In the genomic region with DNA sequence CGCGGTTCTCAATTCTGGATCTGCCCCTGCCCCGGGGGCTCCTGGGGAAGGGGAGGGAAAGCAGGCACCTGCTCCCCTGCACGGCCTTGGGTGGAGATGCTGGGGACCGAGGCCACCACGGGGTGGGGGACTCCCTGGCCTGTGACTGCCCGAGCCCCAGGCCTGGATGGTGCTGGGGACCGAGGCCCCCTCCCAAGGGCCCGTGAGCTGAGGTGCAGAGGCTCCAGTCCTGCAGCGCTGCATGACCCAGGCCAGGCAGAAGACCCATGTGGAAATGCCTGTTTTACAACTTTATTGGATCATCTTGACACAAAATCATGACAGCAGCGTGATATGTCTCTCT, we compare ENCODE assay signal across 28 cellular contexts. TPM values are rescaled to one million over a fixed set of nuclear protein-coding genes. Genes with fewer than 3 reads are reported as not detected.
DNase-seq lines count a peak whose midpoint lies in the region; ATAC-seq, FAIRE-seq and TF ChIP-seq lines count a peak whose summit lies in the region.
"Had no signal": no experiment of that assay in that cellular context is flagged by ENCODE, and none has a peak within 500 bp of the region (broad histone marks: within the 10 kb centered on the region; RNA-seq: fewer than 3 reads in every experiment).

No MANE protein-coding gene starts in this region.

- ATAC-seq in K562: no peak
- ATAC-seq: A549, GM12878 had no signal

- H3K27me3 Mint-ChIP-seq in activated CD4-positive, alpha-beta memory T cell treated with anti-CD3 and anti-CD28 coated beads for 36 hours: no peaks in the 10 kb centered on the region
- no peaks in the 10 kb centered on the region for H3K27me3 Mint-ChIP-seq in type B pancreatic cell
- H3K27me3 Mint-ChIP-seq: CD4-positive, alpha-beta T cell had no signal

- no peak for TF ChIP-seq EP300 in K562 (IDR thresholded peaks at IDR 0.05; ENCODE audit: low read length)

- H3K36me3 Mint-ChIP-seq in activated CD4-positive, alpha-beta memory T cell treated with anti-CD3 and anti-CD28 coated beads for 36 hours: peaks cover 28% of the 10 kb centered on the region
- peaks cover 19% of the 10 kb centered on the region for H3K36me3 Mint-ChIP-seq in type B pancreatic cell

- no peak overlapping the region for H3K27ac Mint-ChIP-seq in activated CD4-positive, alpha-beta memory T cell treated with anti-CD3 and anti-CD28 coated beads for 36 hours
- H3K27ac Mint-ChIP-seq in type B pancreatic cell: no peak overlapping the region
- H3K27ac Mint-ChIP-seq: CD4-positive, alpha-beta T cell had no signal

- H2AFZ ChIP-seq in K562 (ENCODE audit: low read depth, low read length): no peak overlapping the region
- H2AFZ ChIP-seq: GM23248 had no signal

- H3K4me1 ChIP-seq in K562 (replicated peaks in 1 of 2; ENCODE audit: control insufficient read depth in 2 of 2, insufficient read depth in 2 of 2, low read length in 2 of 2): peaks cover 0 to 57% of the 10 kb centered on the region in 2 experiments; a peak in 2 of 5 replicates
- H3K4me1 ChIP-seq: BE2C had no signal

- H3K9me3 Mint-ChIP-seq in activated CD4-positive, alpha-beta memory T cell treated with anti-CD3 and anti-CD28 coated beads for 36 hours: peaks cover 6% of the 10 kb centered on the region
- no peaks in the 10 kb centered on the region for H3K9me3 Mint-ChIP-seq in type B pancreatic cell
- H3K9me3 Mint-ChIP-seq: CD4-positive, alpha-beta T cell had no signal

- no peak overlapping the region for H3K9ac ChIP-seq in K562 (ENCODE audit: insufficient read depth in 1 of 2, low read depth in 2 of 2, low read length in 2 of 2)
- H3K9ac ChIP-seq: BLaER1 treated with 17β-estradiol and CSF1 and Interleukin-3, amounts not matched to agents 10 nM and 100 nM; GM23248 had no signal

- in situ Hi-C loops in K562 (cut with MboI): no loop called here

- no TSS peak for BruUV-seq in K562 (replicated peaks; lab: Mats Ljungman, UMichigan)

- H3K27me3 ChIP-seq in K562 (ENCODE audit: control insufficient read depth in 2 of 2, insufficient read depth in 2 of 2, low read length in 2 of 2): no peaks in the 10 kb centered on the region; a peak in 1 of 5 replicates
- no peaks in the 10 kb centered on the region for H3K27me3 ChIP-seq in layer of hippocampus (ENCODE audit: control insufficient read depth, insufficient read depth, low read length)
- H3K27me3 ChIP-seq: BE2C; BLaER1 treated with 17β-estradiol and CSF1 and Interleukin-3, amounts not matched to agents 10 nM and 100 nM had no signal

- WGBS in K562 (ENCODE audit: insufficient coverage, low coverage, missing lambda C conversion rate): over 99% methylated on average over 8 of the region's 11 CpGs

- H3K79me2 ChIP-seq in K562 (ENCODE audit: control insufficient read depth, insufficient read depth, low read length): peaks cover 9% of the 10 kb centered on the region; the same call in 2 of the 3 replicates

- DNase-seq in RWPE1 (ENCODE audit: low spot score) (no peak), K562 (ENCODE audit: extremely low read depth in 1 of 4, low spot score in 3 of 4) (no peak), substantia nigra (lab: John Stamatoyannopoulos, UW) (no peak), inferior parietal cortex (ENCODE audit: extremely low spot score) (no peak), type B pancreatic cell (ENCODE audit: extremely low spot score, unreplicated experiment) (no peak)
- DNase-seq in activated CD4-positive, alpha-beta memory T cell treated with anti-CD3 and anti-CD28 coated beads for 36 hours: no peak
- DNase-seq in activated CD4-positive, alpha-beta T cell treated with anti-CD3 and anti-CD28 coated beads, Interleukin-2, amount 50 U/mL, for 4 hours: no peak
- DNase-seq: 8988T; ACHN; AML-193; BE2C; CD4-positive, alpha-beta T cell; CD8-positive, alpha-beta memory T cell; DMS 273 treated with DMSO at 0.1 percent for 48 hours; DMS79; EL; GDM1; GM23248; H7; HCEC 1CT had no signal

- no peak for TF ChIP-seq CTCF in RWPE1 (conservative IDR thresholded peaks at IDR 0.05; ENCODE audit: low read depth)
- no peak for TF ChIP-seq CTCF in K562 (IDR thresholded peaks at IDR 0.05 in 2 of 3, conservative IDR thresholded peaks at IDR 0.05 in 1 of 3; ENCODE audit: insufficient read depth in 2 of 3, low read depth in 1 of 3, low read length in 3 of 3)
- no peak for TF ChIP-seq CTCF in type B pancreatic cell (conservative IDR thresholded peaks at IDR 0.05)

- no peak for TF ChIP-seq POLR2A in K562 (conservative IDR thresholded peaks at IDR 0.05)

- 0 out of 2 replicates have a peak, but pooled peaks cover 3% of the 10 kb centered on the region for H4K20me1 ChIP-seq in K562 (replicated peaks; ENCODE audit: control insufficient read depth, insufficient read depth, low read length)

- H3K4me1 Mint-ChIP-seq in activated CD4-positive, alpha-beta memory T cell treated with anti-CD3 and anti-CD28 coated beads for 36 hours (ENCODE audit: low read depth): peaks cover 8% of the 10 kb centered on the region
- H3K4me1 Mint-ChIP-seq in type B pancreatic cell (ENCODE audit: unreplicated experiment): no peaks in the 10 kb centered on the region

- H3K9me3 ChIP-seq in K562 (replicated peaks; ENCODE audit: control insufficient read depth, insufficient read depth, low read depth, low read length): no peaks in the 10 kb centered on the region
- H3K9me3 ChIP-seq: A549, BE2C had no signal

- H3K4me2 ChIP-seq in K562 (ENCODE audit: insufficient read depth, low read length): no peak overlapping the region
- H3K4me2 ChIP-seq: A549; BLaER1 treated with 17β-estradiol and CSF1 and Interleukin-3, amounts not matched to agents 10 nM and 100 nM had no signal

- H3K36me3 ChIP-seq in K562 (ENCODE audit: control insufficient read depth, insufficient read depth, low read length): peaks cover 54% of the 10 kb centered on the region; the same call in 2 of the 3 replicates

- H3K27ac ChIP-seq in RWPE1: peak overlapping the region; percentile 6; the same call in 1 of the 2 replicates
- H3K27ac ChIP-seq in K562 (ENCODE audit: extremely low read depth, low read depth, low read length): no peak overlapping the region
- H3K27ac ChIP-seq in layer of hippocampus (ENCODE audit: low read depth, low read length): peak overlapping the region; percentile 75
- H3K27ac ChIP-seq in substantia nigra (ENCODE audit: low read depth, low read length, poor library complexity, severe bottlenecking): peak overlapping the region; percentile 79
- H3K27ac ChIP-seq: A549; BLaER1 treated with 17β-estradiol and CSF1 and Interleukin-3, amounts not matched to agents 10 nM and 100 nM; GM23248 had no signal

- H3K4me3 ChIP-seq in K562: no peak overlapping the region
- H3K4me3 ChIP-seq: A549; BLaER1 treated with 17β-estradiol and CSF1 and Interleukin-3, amounts not matched to agents 10 nM and 100 nM; GM12878; GM23248 had no signal

- no peaks in the 10 kb centered on the region for H3K9me1 ChIP-seq in K562 (ENCODE audit: control insufficient read depth, insufficient read depth, low read length)

- no peak overlapping the region for H3K4me3 Mint-ChIP-seq in activated CD4-positive, alpha-beta memory T cell treated with anti-CD3 and anti-CD28 coated beads for 36 hours
- no peak overlapping the region for H3K4me3 Mint-ChIP-seq in type B pancreatic cell
- H3K4me3 Mint-ChIP-seq: CD14-positive monocyte; CD4-positive, alpha-beta T cell had no signal

- no peak for TF ChIP-seq RAD21 in K562 (CRISPR knock-in tag; conservative IDR thresholded peaks at IDR 0.05 in 1 of 2, IDR thresholded peaks at IDR 0.05 in 1 of 2)

- CTCF ChIA-PET in RWPE1 (lab: Yijun Ruan, JAX) (no interaction called here), K562 (lab: Yijun Ruan, JAX; ENCODE audit: low intra/inter-chr PET ratio) (no interaction called here)
- CTCF ChIA-PET in activated CD4-positive, alpha-beta memory T cell treated with anti-CD3 and anti-CD28 coated beads for 36 hours (lab: Charles Lee): no interaction called here

- intact Hi-C loops in K562 (cut with micrococcal nuclease): no loop called here
- intact Hi-C loops in activated CD4-positive, alpha-beta memory T cell treated with anti-CD3 and anti-CD28 coated beads for 36 hours (cut with micrococcal nuclease): no loop called here

- POLR2A ChIA-PET in RWPE1 (lab: Yijun Ruan, JAX; ENCODE audit: low non-redundant PET) (no interaction called here), K562 (lab: Yijun Ruan, JAX) (no interaction called here)
- POLR2A ChIA-PET in activated CD4-positive, alpha-beta memory T cell treated with anti-CD3 and anti-CD28 coated beads for 36 hours (lab: Charles Lee): no interaction called here

- no peak for FAIRE-seq in K562 (lab: Jason Lieb, UNC)
- FAIRE-seq: A549, D721Med, GM12878, GM19239, H1 had no signal

RNA-seq across cellular contexts. Expression of gene IZUMO4, which starts 4.0 kb away (rescaled TPM):
- total RNA-seq in K562 (2011; cell fraction: chromatin; rRNA removed; ENCODE audit: low replicate concordance): 6.2 and 19.6 TPM in 2 replicates
- total RNA-seq in K562 (2011; cell fraction: nucleolus; rRNA removed): 14.0 and 17.2 TPM in 2 replicates
- total RNA-seq in K562 (2011; cell fraction: nucleoplasm; rRNA removed): 8.0 and 12.0 TPM in 2 replicates
- total RNA-seq in K562 (2014; rRNA removed) (0.94 and 1.2 TPM in 2 replicates), K562 (2014; rRNA removed; fragmentation: Illumina TruSeq; extraction: Trizol) (0.25 and 0.48 TPM in 2 replicates), K562 (2015; rRNA removed; fragmentation: Illumina TruSeq; extraction: Trizol) (0.53 and 0.72 TPM in 2 replicates), K562 (2021) (1.6 TPM in 2 replicates), type B pancreatic cell (ENCODE audit: low replicate concordance) (4.9 and 7.4 TPM in 2 replicates)
- polyA plus RNA-seq in K562 (2011; rRNA removed) (2.6 and 9.3 TPM in 2 replicates), K562 (2014; fragmentation: Illumina TruSeq; extraction: Trizol) (0.78 and 1.4 TPM in 2 replicates), K562 (2014; fragmentation: Nextera tagmentation; extraction: Ambion mirVana) (under 1 TPM; 0.07 to 0.13 TPM), K562 (2014; rRNA removed) (1.6 and 3.9 TPM in 2 replicates)
- polyA plus RNA-seq in K562 (2011; cell fraction: cytosol; rRNA removed): 3.7 and 5.5 TPM in 2 replicates
- 59.2 and 77.4 TPM in 2 replicates for polyA plus RNA-seq in K562 (2011; cell fraction: nucleus; rRNA removed)
- polyA plus RNA-seq in K562 (2012): 2.1 and 5.9 TPM in 2 replicates
- polyA minus RNA-seq in K562 (2011; rRNA and poly(A)+ RNA removed): 0.60 and 0.74 TPM in 2 replicates
- not detected in 2 replicates for polyA minus RNA-seq in K562 (2011; cell fraction: cytosol; rRNA and poly(A)+ RNA removed)
- polyA minus RNA-seq in K562 (2011; cell fraction: nucleus; rRNA and poly(A)+ RNA removed): 5.4 and 8.3 TPM in 2 replicates
- total RNA-seq in activated CD4-positive, alpha-beta memory T cell treated with anti-CD3 and anti-CD28 coated beads for 36 hours: 10 to 100 TPM; 14.2 to 16.4 TPM

RNA-seq across cellular contexts. Expression of gene MOB3A, which starts 4.6 kb away (rescaled TPM):
- total RNA-seq in K562 (2011; cell fraction: chromatin; rRNA removed; ENCODE audit: low replicate concordance): 14.5 and 31.8 TPM in 2 replicates
- total RNA-seq in K562 (2011; cell fraction: nucleolus; rRNA removed): 13.9 and 14.7 TPM in 2 replicates
- 13.0 and 13.8 TPM in 2 replicates for total RNA-seq in K562 (2011; cell fraction: nucleoplasm; rRNA removed)
- total RNA-seq in K562 (2014; rRNA removed) (6.0 TPM in 2 replicates), K562 (2014; rRNA removed; fragmentation: Illumina TruSeq; extraction: Trizol) (2.6 and 2.7 TPM in 2 replicates), K562 (2015; rRNA removed; fragmentation: Illumina TruSeq; extraction: Trizol) (5.4 and 5.8 TPM in 2 replicates), K562 (2021) (20.5 and 24.1 TPM in 2 replicates), type B pancreatic cell (ENCODE audit: low replicate concordance) (34.6 and 37.8 TPM in 2 replicates)
- polyA plus RNA-seq in K562 (2011; rRNA removed) (10.9 and 24.8 TPM in 2 replicates), K562 (2014; fragmentation: Illumina TruSeq; extraction: Trizol) (11.9 and 12.0 TPM in 2 replicates), K562 (2014; fragmentation: Nextera tagmentation; extraction: Ambion mirVana) (1 to 10 TPM; 1.1 to 2.2 TPM), K562 (2014; rRNA removed) (8.2 and 10.3 TPM in 2 replicates)
- polyA plus RNA-seq in K562 (2011; cell fraction: cytosol; rRNA removed): 30.7 and 31.8 TPM in 2 replicates
- 10.5 and 12.5 TPM in 2 replicates for polyA plus RNA-seq in K562 (2011; cell fraction: nucleus; rRNA removed)
- polyA plus RNA-seq in K562 (2012): 10.9 and 12.9 TPM in 2 replicates
- 10.3 and 10.6 TPM in 2 replicates for polyA minus RNA-seq in K562 (2011; rRNA and poly(A)+ RNA removed)
- 26.8 and 37.9 TPM in 2 replicates for polyA minus RNA-seq in K562 (2011; cell fraction: cytosol; rRNA and poly(A)+ RNA removed)
- 3.9 and 8.2 TPM in 2 replicates for polyA minus RNA-seq in K562 (2011; cell fraction: nucleus; rRNA and poly(A)+ RNA removed)
- 100 to 1,000 TPM; 117 to 122 TPM for total RNA-seq in activated CD4-positive, alpha-beta memory T cell treated with anti-CD3 and anti-CD28 coated beads for 36 hours

RNA-seq across cellular contexts. Expression of gene MKNK2, which starts 49.6 kb away (rescaled TPM):
- 62.3 and 206 TPM in 2 replicates for total RNA-seq in K562 (2011; cell fraction: chromatin; rRNA removed; ENCODE audit: low replicate concordance)
- total RNA-seq in K562 (2011; cell fraction: nucleolus; rRNA removed): 137 and 161 TPM in 2 replicates
- total RNA-seq in K562 (2011; cell fraction: nucleoplasm; rRNA removed): 83.2 and 85.9 TPM in 2 replicates
- total RNA-seq in K562 (2014; rRNA removed): 83.9 and 114 TPM in 2 replicates
- total RNA-seq in K562 (2014; rRNA removed; fragmentation: Illumina TruSeq; extraction: Trizol): 19.3 and 22.0 TPM in 2 replicates
- total RNA-seq in K562 (2015; rRNA removed; fragmentation: Illumina TruSeq; extraction: Trizol): 48.6 and 51.9 TPM in 2 replicates
- 179 and 191 TPM in 2 replicates for total RNA-seq in K562 (2021)
- 59.3 and 97.4 TPM in 2 replicates for polyA plus RNA-seq in K562 (2011; rRNA removed)
- 77.0 and 149 TPM in 2 replicates for polyA plus RNA-seq in K562 (2011; cell fraction: cytosol; rRNA removed)
- 131 and 186 TPM in 2 replicates for polyA plus RNA-seq in K562 (2011; cell fraction: nucleus; rRNA removed)
- 69.2 and 176 TPM in 2 replicates for polyA plus RNA-seq in K562 (2012)
- 44.6 and 77.5 TPM in 2 replicates for polyA plus RNA-seq in K562 (2014; fragmentation: Illumina TruSeq; extraction: Trizol)
- polyA plus RNA-seq in K562 (2014; fragmentation: Nextera tagmentation; extraction: Ambion mirVana): 1 to 10 TPM; 5.1 to 5.5 TPM
- polyA plus RNA-seq in K562 (2014; rRNA removed): 87.2 and 91.7 TPM in 2 replicates
- 39.4 and 48.9 TPM in 2 replicates for polyA minus RNA-seq in K562 (2011; rRNA and poly(A)+ RNA removed)
- 99.7 and 155 TPM in 2 replicates for polyA minus RNA-seq in K562 (2011; cell fraction: cytosol; rRNA and poly(A)+ RNA removed)
- 43.6 and 57.8 TPM in 2 replicates for polyA minus RNA-seq in K562 (2011; cell fraction: nucleus; rRNA and poly(A)+ RNA removed)
- 100 to 1,000 TPM; 143 to 157 TPM for total RNA-seq in activated CD4-positive, alpha-beta memory T cell treated with anti-CD3 and anti-CD28 coated beads for 36 hours
- 118 and 120 TPM in 2 replicates for total RNA-seq in type B pancreatic cell (ENCODE audit: low replicate concordance)

RNA-seq across cellular contexts. Expression of gene AP3D1, which starts 50.7 kb away (rescaled TPM):
- total RNA-seq in K562 (2011; cell fraction: chromatin; rRNA removed; ENCODE audit: low replicate concordance): 129 and 304 TPM in 2 replicates
- total RNA-seq in K562 (2011; cell fraction: nucleolus; rRNA removed): 133 and 146 TPM in 2 replicates
- 118 and 124 TPM in 2 replicates for total RNA-seq in K562 (2011; cell fraction: nucleoplasm; rRNA removed)
- 52.0 and 68.7 TPM in 2 replicates for total RNA-seq in K562 (2014; rRNA removed)
- 23.3 and 28.0 TPM in 2 replicates for total RNA-seq in K562 (2014; rRNA removed; fragmentation: Illumina TruSeq; extraction: Trizol)
- 35.9 and 36.9 TPM in 2 replicates for total RNA-seq in K562 (2015; rRNA removed; fragmentation: Illumina TruSeq; extraction: Trizol)
- 72.3 and 86.1 TPM in 2 replicates for total RNA-seq in K562 (2021)
- 34.9 and 55.0 TPM in 2 replicates for polyA plus RNA-seq in K562 (2011; rRNA removed)
- 49.2 and 58.1 TPM in 2 replicates for polyA plus RNA-seq in K562 (2011; cell fraction: cytosol; rRNA removed)
- 226 and 232 TPM in 2 replicates for polyA plus RNA-seq in K562 (2011; cell fraction: nucleus; rRNA removed)
- 95.5 and 117 TPM in 2 replicates for polyA plus RNA-seq in K562 (2012)
- polyA plus RNA-seq in K562 (2014; fragmentation: Illumina TruSeq; extraction: Trizol): 82.1 and 90.4 TPM in 2 replicates
- 1 to 10 TPM; 1.2 to 1.6 TPM for polyA plus RNA-seq in K562 (2014; fragmentation: Nextera tagmentation; extraction: Ambion mirVana)
- 47.5 and 48.7 TPM in 2 replicates for polyA plus RNA-seq in K562 (2014; rRNA removed)
- 42.6 and 42.8 TPM in 2 replicates for polyA minus RNA-seq in K562 (2011; rRNA and poly(A)+ RNA removed)
- 69.3 and 76.0 TPM in 2 replicates for polyA minus RNA-seq in K562 (2011; cell fraction: cytosol; rRNA and poly(A)+ RNA removed)
- polyA minus RNA-seq in K562 (2011; cell fraction: nucleus; rRNA and poly(A)+ RNA removed): 40.8 and 59.9 TPM in 2 replicates
- 10 to 100 TPM; 84.6 to 89.1 TPM for total RNA-seq in activated CD4-positive, alpha-beta memory T cell treated with anti-CD3 and anti-CD28 coated beads for 36 hours
- total RNA-seq in type B pancreatic cell (ENCODE audit: low replicate concordance): 127 and 139 TPM in 2 replicates
